1 cellular context compared by ENCODE assay signal in the genomic region with DNA sequence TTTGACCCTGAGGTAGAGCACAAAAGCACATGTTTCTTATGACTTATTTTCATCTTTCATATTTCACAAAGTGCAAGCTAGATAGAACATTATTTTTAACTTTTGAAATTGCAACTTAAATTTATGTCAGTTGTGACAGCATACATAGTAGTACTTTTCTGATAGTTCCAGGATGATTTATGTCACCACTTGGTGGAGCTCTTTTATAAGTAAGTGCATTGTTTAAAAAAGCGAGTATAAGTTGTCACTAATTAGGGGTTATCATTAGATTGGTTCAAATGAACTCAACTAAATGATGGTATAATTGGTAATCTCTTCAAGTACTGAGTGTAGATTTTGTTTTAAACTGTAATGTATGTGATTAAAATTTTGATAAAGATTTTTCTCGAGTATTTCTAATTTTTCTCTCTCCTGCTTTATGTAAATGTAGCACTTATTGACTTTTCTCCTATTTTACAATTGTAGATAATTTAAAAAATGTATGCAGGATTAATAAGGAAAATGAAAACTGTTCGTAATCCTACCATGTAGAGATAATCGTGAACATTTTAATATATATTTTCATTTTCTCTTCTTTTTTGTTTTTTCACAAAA.
A peak's percentile ranks its signal among the peaks of the same experiment; 100 is the strongest.
TF ChIP-seq lines count a peak whose summit lies in the region.

No MANE protein-coding gene starts in this region.

TF ChIP-seq in HepG2, 621 proteins besides CTCF, POLR2A, EP300 and RAD21 (continued from another document):
- TF ChIP-seq, protein P1, sequence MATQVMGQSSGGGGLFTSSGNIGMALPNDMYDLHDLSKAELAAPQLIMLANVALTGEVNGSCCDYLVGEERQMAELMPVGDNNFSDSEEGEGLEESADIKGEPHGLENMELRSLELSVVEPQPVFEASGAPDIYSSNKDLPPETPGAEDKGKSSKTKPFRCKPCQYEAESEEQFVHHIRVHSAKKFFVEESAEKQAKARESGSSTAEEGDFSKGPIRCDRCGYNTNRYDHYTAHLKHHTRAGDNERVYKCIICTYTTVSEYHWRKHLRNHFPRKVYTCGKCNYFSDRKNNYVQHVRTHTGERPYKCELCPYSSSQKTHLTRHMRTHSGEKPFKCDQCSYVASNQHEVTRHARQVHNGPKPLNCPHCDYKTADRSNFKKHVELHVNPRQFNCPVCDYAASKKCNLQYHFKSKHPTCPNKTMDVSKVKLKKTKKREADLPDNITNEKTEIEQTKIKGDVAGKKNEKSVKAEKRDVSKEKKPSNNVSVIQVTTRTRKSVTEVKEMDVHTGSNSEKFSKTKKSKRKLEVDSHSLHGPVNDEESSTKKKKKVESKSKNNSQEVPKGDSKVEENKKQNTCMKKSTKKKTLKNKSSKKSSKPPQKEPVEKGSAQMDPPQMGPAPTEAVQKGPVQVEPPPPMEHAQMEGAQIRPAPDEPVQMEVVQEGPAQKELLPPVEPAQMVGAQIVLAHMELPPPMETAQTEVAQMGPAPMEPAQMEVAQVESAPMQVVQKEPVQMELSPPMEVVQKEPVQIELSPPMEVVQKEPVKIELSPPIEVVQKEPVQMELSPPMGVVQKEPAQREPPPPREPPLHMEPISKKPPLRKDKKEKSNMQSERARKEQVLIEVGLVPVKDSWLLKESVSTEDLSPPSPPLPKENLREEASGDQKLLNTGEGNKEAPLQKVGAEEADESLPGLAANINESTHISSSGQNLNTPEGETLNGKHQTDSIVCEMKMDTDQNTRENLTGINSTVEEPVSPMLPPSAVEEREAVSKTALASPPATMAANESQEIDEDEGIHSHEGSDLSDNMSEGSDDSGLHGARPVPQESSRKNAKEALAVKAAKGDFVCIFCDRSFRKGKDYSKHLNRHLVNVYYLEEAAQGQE (IDR thresholded peaks at IDR 0.05; ENCODE audit: borderline replicate concordance in 1 of 2, low read depth in 1 of 2, low read length in 2 of 2) = no peak
- TF ChIP-seq SSRP1 (CRISPR knock-in tag; IDR thresholded peaks at IDR 0.05) = no peak
- peak; percentile 86 for TF ChIP-seq STAG1 (CRISPR knock-in tag; IDR thresholded peaks at IDR 0.05)
- TF ChIP-seq MED8 (CRISPR knock-in tag; IDR thresholded peaks at IDR 0.05; ENCODE audit: insufficient replicate concordance) = no peak
- 0 out of 2 replicates have a peak, but pooled peaks have one; percentile 19 for TF ChIP-seq MIXL1 (CRISPR knock-in tag; IDR thresholded peaks at IDR 0.05)
- TF ChIP-seq SMC3 (IDR thresholded peaks at IDR 0.05; ENCODE audit: low read length) = peak; percentile 77
- no peak for TF ChIP-seq EED (CRISPR knock-in tag; IDR thresholded peaks at IDR 0.05)
